In the genomic region with DNA sequence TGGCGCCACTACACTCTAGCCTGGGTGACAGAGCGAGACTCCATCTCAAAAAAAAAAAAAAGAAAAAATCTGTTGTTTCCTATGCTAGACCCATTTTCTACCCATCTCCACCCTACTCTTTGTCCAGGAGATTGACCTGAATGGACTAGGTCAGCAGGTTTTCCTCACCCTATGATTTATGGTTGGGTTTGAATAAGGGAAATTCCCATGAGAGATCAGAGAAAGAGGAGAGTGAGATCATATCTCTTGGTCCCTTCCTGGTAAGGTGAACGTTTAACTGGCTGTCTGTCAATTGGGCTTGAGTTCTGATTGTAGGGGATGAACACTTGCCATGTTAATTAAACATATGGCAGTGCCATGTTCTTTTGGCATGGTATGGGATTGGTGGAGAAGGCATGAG, we compare ENCODE assay signal across 27 cellular contexts.
"Had no signal": no experiment of that assay in that cellular context is flagged by ENCODE, and none has a peak within 500 bp of the region (broad histone marks: within the 10 kb centered on the region; RNA-seq: fewer than 3 reads in every experiment).

No MANE protein-coding gene starts in this region.

- H3K27ac ChIP-seq: left lung, lower lobe of right lung, pancreas, prostate gland, skin epidermis, tibial nerve, uterus had no signal

- ATAC-seq: left colon; left lung; lower lobe of right lung; naive thymus-derived CD8-positive, alpha-beta T cell; pancreas; right cardiac atrium; sciatic nerve; stimulated activated naive B cell treated with anti-CD40 and anti-IgM and Interleukin-4, amounts not matched to agents 10 μg/mL and 1 μg/mL and 100 μg/mL, for 72 hours had no signal

- H3K4me1 Mint-ChIP-seq: naive thymus-derived CD8-positive, alpha-beta T cell; nephron; neural crest cell; stimulated activated naive B cell treated with anti-CD40 and anti-IgM and Interleukin-4, amounts not matched to agents 10 μg/mL and 1 μg/mL and 100 μg/mL, for 72 hours had no signal

- DNase-seq: kidney glomerular epithelial cell; left colon; lower lobe of right lung; mammary epithelial cell; mesenchymal stem cell; naive thymus-derived CD8-positive, alpha-beta T cell; nucleus accumbens; pancreas; posterior cingulate gyrus; retina; right cardiac atrium; stimulated activated CD4-positive, alpha-beta T cell treated with anti-CD3 and anti-CD28 coated beads, Interleukin-12 subunit alpha, Interleukin-12 subunit beta, amount 100 ng/mL, for 4 hours; stimulated activated CD4-positive, alpha-beta T cell treated with anti-CD3 and anti-CD28 coated beads, Interleukin-15, amount 100 ng/mL, for 24 hours; stimulated activated CD4-positive, alpha-beta T cell treated with anti-CD3 and anti-CD28 coated beads, Interleukin-2, amount 100 ng/mL, for 24 hours; stimulated activated CD4-positive, alpha-beta T cell treated with anti-CD3 and anti-CD28 coated beads, Interleukin-4, amount 100 ng/mL, for 1 hour; stimulated activated naive B cell treated with anti-CD40 and anti-IgM and Interleukin-4, amounts not matched to agents 10 μg/mL and 1 μg/mL and 100 μg/mL, for 72 hours; substantia nigra; uterus had no signal

- H3K27ac Mint-ChIP-seq: naive thymus-derived CD8-positive, alpha-beta T cell; nephron; stimulated activated naive B cell treated with anti-CD40 and anti-IgM and Interleukin-4, amounts not matched to agents 10 μg/mL and 1 μg/mL and 100 μg/mL, for 72 hours; stimulated activated naive CD8-positive, alpha-beta T cell treated with anti-CD3 and anti-CD28 coated beads, Interleukin-15, Interleukin-2, amounts not matched to agents 100 ng/mL and 50 ng/mL, for 24 hours; type B pancreatic cell had no signal

- H3K27me3 Mint-ChIP-seq: stimulated activated naive B cell treated with anti-CD40 and anti-IgM and Interleukin-4, amounts not matched to agents 10 μg/mL and 1 μg/mL and 100 μg/mL, for 72 hours; stimulated activated naive CD8-positive, alpha-beta T cell treated with anti-CD3 and anti-CD28 coated beads, Interleukin-15, Interleukin-2, amounts not matched to agents 100 ng/mL and 50 ng/mL, for 24 hours; type B pancreatic cell had no signal

- H3K4me3 Mint-ChIP-seq: naive thymus-derived CD8-positive, alpha-beta T cell; nephron; neural crest cell; stimulated activated naive B cell treated with anti-CD40 and anti-IgM and Interleukin-4, amounts not matched to agents 10 μg/mL and 1 μg/mL and 100 μg/mL, for 72 hours; stimulated activated naive CD8-positive, alpha-beta T cell treated with anti-CD3 and anti-CD28 coated beads, Interleukin-15, Interleukin-2, amounts not matched to agents 100 ng/mL and 50 ng/mL, for 24 hours; type B pancreatic cell had no signal

- H3K36me3 Mint-ChIP-seq: type B pancreatic cell had no signal
